ENCODE assay signal across 8 cellular contexts in the genomic region with DNA sequence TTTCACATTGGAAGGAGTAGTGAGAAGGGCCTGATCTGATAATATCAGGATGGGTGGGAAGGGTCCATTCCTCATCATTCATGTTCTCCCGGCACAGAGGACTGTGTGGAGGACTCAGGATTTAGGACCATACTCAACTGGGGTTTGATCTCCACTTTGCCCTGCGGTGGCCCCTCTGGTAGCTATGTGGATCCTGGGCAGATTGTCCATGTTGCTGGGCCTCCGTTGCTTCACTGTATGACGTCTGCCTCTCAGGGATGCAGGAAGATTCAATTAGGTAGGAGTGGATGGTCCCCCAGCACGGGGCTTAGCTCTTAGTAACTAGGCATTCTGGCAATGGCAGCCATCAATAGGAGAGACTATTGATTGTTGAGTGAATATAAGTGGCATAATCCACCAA. TPM values are rescaled to one million over a fixed set of nuclear protein-coding genes. Genes with fewer than 3 reads are reported as not detected.
DNase-seq lines count a peak whose midpoint lies in the region; ATAC-seq, FAIRE-seq and TF ChIP-seq lines count a peak whose summit lies in the region.

No MANE protein-coding gene starts in this region.

- TF ChIP-seq RAD21 in neural cell (conservative IDR thresholded peaks at IDR 0.05) = no peak

- H2AFZ ChIP-seq in Karpas-422 (ENCODE audit: low read length) = no peak overlapping the region
- no peak overlapping the region for H2AFZ ChIP-seq in neural cell (ENCODE audit: low read depth, low read length)

- peak overlapping the region; percentile 86 to 99 (median 96) for H3K4me3 ChIP-seq in BLaER1 treated with 17β-estradiol and CSF1 and Interleukin-3, amounts not matched to agents 10 nM and 100 nM
- H3K4me3 ChIP-seq in Karpas-422 (ENCODE audit: low read length) (peak overlapping the region; percentile 81), neural cell (ENCODE audit: low read length) (peak overlapping the region; percentile 84), pancreas (peak overlapping the region in 2 of 4 donors; percentile 67 to 87)

- DNase-seq in Karpas-422 (no peak), pancreas (no peak), NCI-H187 treated with DMSO at 0.1 percent for 48 hours (lab: John Stamatoyannopoulos, UW) (no peak), superior temporal gyrus (ENCODE audit: extremely low spot score) (no peak)

- ATAC-seq in pancreas (no peak), GM18517 (IDR thresholded peaks at IDR 0.05; ENCODE audit: unreplicated experiment) (no peak)

- H3K9ac ChIP-seq in BLaER1 treated with 17β-estradiol and CSF1 and Interleukin-3, amounts not matched to agents 10 nM and 100 nM = peak overlapping the region; percentile 95 to 99 (median 97); a peak in 21 of 22 replicates
- peak overlapping the region; percentile 91; the same call in 1 of the 2 replicates for H3K9ac ChIP-seq in Karpas-422 (ENCODE audit: low read length)
- peak overlapping the region; percentile 73 for H3K9ac ChIP-seq in neural cell (ENCODE audit: low read length)

- WGBS in pancreas, 2 donors = 90 to 96% methylated on average over 5 of the region's 5 CpGs

- H3K27me3 Mint-ChIP-seq in dendritic cell treated with granulocyte-macrophage colony-stimulating factor and Interleukin-4, amounts not matched to agents 40 ng/mL and 50 ng/mL, for 4 days = peaks cover 15% of the 10 kb centered on the region

- no peak for TF ChIP-seq EP300 in neural cell (conservative IDR thresholded peaks at IDR 0.05; ENCODE audit: poor library complexity, severe bottlenecking)

- peaks cover 68% of the 10 kb centered on the region for H3K79me2 ChIP-seq in Karpas-422 (ENCODE audit: low read length)
- peaks cover 7% of the 10 kb centered on the region for H3K79me2 ChIP-seq in neural cell (replicated peaks; ENCODE audit: insufficient read depth, low read length)

- H3K9me2 ChIP-seq in Karpas-422 (replicated peaks; ENCODE audit: insufficient read depth, low read length) (no peaks in the 10 kb centered on the region), neural cell (ENCODE audit: insufficient read depth, low read length) (no peaks in the 10 kb centered on the region)

- peak overlapping the region; percentile 90 for H3K4me3 Mint-ChIP-seq in dendritic cell treated with granulocyte-macrophage colony-stimulating factor and Interleukin-4, amounts not matched to agents 40 ng/mL and 50 ng/mL, for 4 days

- intact Hi-C loops in dendritic cell treated with granulocyte-macrophage colony-stimulating factor and Interleukin-4, amounts not matched to agents 40 ng/mL and 50 ng/mL, for 4 days (cut with micrococcal nuclease) = loop anchor here (5.0 to 10.0 kb wide), 5 partner anchors 199 to 374 kb away; a partner anchor contains a TSS
- intact Hi-C loops in pancreas (cut with DNase I) = loop anchor here in 1 of 3 donors (10.0 kb wide), 1 partner anchor 73 kb away; no protein-coding TSS in a partner anchor

- peak overlapping the region in 10 of 11 experiments; percentile 93 to 98 (median 96); a peak in 20 of 22 replicates for H3K27ac ChIP-seq in BLaER1 treated with 17β-estradiol and CSF1 and Interleukin-3, amounts not matched to agents 10 nM and 100 nM
- H3K27ac ChIP-seq in Karpas-422 (ENCODE audit: low read length) (peak overlapping the region; percentile 86; the same call in 1 of the 2 replicates), neural cell (ENCODE audit: low read length) (peak overlapping the region; percentile 27), pancreas (peak overlapping the region in 1 of 4 donors; percentile 87)

- H3K27ac Mint-ChIP-seq in dendritic cell treated with granulocyte-macrophage colony-stimulating factor and Interleukin-4, amounts not matched to agents 40 ng/mL and 50 ng/mL, for 4 days = peak overlapping the region; percentile 97

- H3K4me2 ChIP-seq in BLaER1 treated with 17β-estradiol and CSF1 and Interleukin-3, amounts not matched to agents 10 nM and 100 nM = peak overlapping the region; percentile 86 to 97 (median 93)
- H3K4me2 ChIP-seq in Karpas-422 (ENCODE audit: low read depth, low read length, poor library complexity, severe bottlenecking) (peak overlapping the region; percentile 91), neural cell (ENCODE audit: low read length) (peak overlapping the region; percentile 84)

- FAIRE-seq in pancreas (lab: Jason Lieb, UNC) = no peak

- peaks cover 59% of the 10 kb centered on the region for H3K36me3 Mint-ChIP-seq in dendritic cell treated with granulocyte-macrophage colony-stimulating factor and Interleukin-4, amounts not matched to agents 40 ng/mL and 50 ng/mL, for 4 days (ENCODE audit: low read depth)

- H3K9me3 Mint-ChIP-seq in dendritic cell treated with granulocyte-macrophage colony-stimulating factor and Interleukin-4, amounts not matched to agents 40 ng/mL and 50 ng/mL, for 4 days = no peaks in the 10 kb centered on the region

- peaks cover 33 to 58% (median 53%) of the 10 kb centered on the region in 11 experiments for H3K36me3 ChIP-seq in BLaER1 treated with 17β-estradiol and CSF1 and Interleukin-3, amounts not matched to agents 10 nM and 100 nM
- H3K36me3 ChIP-seq in Karpas-422 (ENCODE audit: insufficient read depth, low read length) = peaks cover 30% of the 10 kb centered on the region
- H3K36me3 ChIP-seq in neural cell (ENCODE audit: insufficient read depth, low read length) = no peaks in the 10 kb centered on the region
- peaks cover 0 to under 1% (median 0%) of the 10 kb centered on the region in 3 donors for H3K36me3 ChIP-seq in pancreas

- H3K27me3 ChIP-seq in BLaER1 treated with 17β-estradiol and CSF1 and Interleukin-3, amounts not matched to agents 10 nM and 100 nM = no peaks in the 10 kb centered on the region
- no peaks in the 10 kb centered on the region for H3K27me3 ChIP-seq in Karpas-422 (ENCODE audit: low read length)
- H3K27me3 ChIP-seq in neural cell (ENCODE audit: insufficient read depth, low read depth, low read length) = no peaks in the 10 kb centered on the region
- H3K27me3 ChIP-seq in pancreas = no peaks in the 10 kb centered on the region

- peaks cover 25 to 72% (median 61%) of the 10 kb centered on the region in 11 experiments; a peak in 21 of 22 replicates for H4K20me1 ChIP-seq in BLaER1 treated with 17β-estradiol and CSF1 and Interleukin-3, amounts not matched to agents 10 nM and 100 nM
- H4K20me1 ChIP-seq in Karpas-422 (ENCODE audit: insufficient read depth, low read depth, low read length) = no peaks in the 10 kb centered on the region
- no peaks in the 10 kb centered on the region for H4K20me1 ChIP-seq in neural cell (ENCODE audit: insufficient read depth)

- peaks cover 40 to 57% (median 49%) of the 10 kb centered on the region in 10 experiments for H3K4me1 ChIP-seq in BLaER1 treated with 17β-estradiol and CSF1 and Interleukin-3, amounts not matched to agents 10 nM and 100 nM
- H3K4me1 ChIP-seq in Karpas-422 (ENCODE audit: low read length) (peaks cover 42% of the 10 kb centered on the region), pancreas (no peaks in the 10 kb centered on the region)

- no peak for TF ChIP-seq CTCF in neural cell (IDR thresholded peaks at IDR 0.05; ENCODE audit: poor library complexity, severe bottlenecking)
- no peak for TF ChIP-seq CTCF in pancreas (IDR thresholded peaks at IDR 0.05)

- H3K4me1 Mint-ChIP-seq in dendritic cell treated with granulocyte-macrophage colony-stimulating factor and Interleukin-4, amounts not matched to agents 40 ng/mL and 50 ng/mL, for 4 days (ENCODE audit: low read depth) = peaks cover 47% of the 10 kb centered on the region

- H3K9me3 ChIP-seq in BLaER1 treated with 17β-estradiol and CSF1 and Interleukin-3, amounts not matched to agents 10 nM and 100 nM (replicated peaks in 1 of 11) = peaks cover 0 to 15% (median 2%) of the 10 kb centered on the region in 11 experiments; a peak in 8 of 22 replicates
- H3K9me3 ChIP-seq in Karpas-422 (ENCODE audit: low read length) (no peaks in the 10 kb centered on the region), neural cell (ENCODE audit: low read length) (no peaks in the 10 kb centered on the region), pancreas (no peaks in the 10 kb centered on the region)

- H3F3A ChIP-seq in neural cell (ENCODE audit: insufficient read depth, low read length, poor library complexity, severe bottlenecking) = no peaks in the 10 kb centered on the region

TF ChIP-seq in neural cell, 6 proteins besides CTCF, POLR2A, EP300 and RAD21:
- TF ChIP-seq, protein P1, sequence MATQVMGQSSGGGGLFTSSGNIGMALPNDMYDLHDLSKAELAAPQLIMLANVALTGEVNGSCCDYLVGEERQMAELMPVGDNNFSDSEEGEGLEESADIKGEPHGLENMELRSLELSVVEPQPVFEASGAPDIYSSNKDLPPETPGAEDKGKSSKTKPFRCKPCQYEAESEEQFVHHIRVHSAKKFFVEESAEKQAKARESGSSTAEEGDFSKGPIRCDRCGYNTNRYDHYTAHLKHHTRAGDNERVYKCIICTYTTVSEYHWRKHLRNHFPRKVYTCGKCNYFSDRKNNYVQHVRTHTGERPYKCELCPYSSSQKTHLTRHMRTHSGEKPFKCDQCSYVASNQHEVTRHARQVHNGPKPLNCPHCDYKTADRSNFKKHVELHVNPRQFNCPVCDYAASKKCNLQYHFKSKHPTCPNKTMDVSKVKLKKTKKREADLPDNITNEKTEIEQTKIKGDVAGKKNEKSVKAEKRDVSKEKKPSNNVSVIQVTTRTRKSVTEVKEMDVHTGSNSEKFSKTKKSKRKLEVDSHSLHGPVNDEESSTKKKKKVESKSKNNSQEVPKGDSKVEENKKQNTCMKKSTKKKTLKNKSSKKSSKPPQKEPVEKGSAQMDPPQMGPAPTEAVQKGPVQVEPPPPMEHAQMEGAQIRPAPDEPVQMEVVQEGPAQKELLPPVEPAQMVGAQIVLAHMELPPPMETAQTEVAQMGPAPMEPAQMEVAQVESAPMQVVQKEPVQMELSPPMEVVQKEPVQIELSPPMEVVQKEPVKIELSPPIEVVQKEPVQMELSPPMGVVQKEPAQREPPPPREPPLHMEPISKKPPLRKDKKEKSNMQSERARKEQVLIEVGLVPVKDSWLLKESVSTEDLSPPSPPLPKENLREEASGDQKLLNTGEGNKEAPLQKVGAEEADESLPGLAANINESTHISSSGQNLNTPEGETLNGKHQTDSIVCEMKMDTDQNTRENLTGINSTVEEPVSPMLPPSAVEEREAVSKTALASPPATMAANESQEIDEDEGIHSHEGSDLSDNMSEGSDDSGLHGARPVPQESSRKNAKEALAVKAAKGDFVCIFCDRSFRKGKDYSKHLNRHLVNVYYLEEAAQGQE (IDR thresholded peaks at IDR 0.05; ENCODE audit: borderline replicate concordance) = no peak
- TF ChIP-seq MXI1 (conservative IDR thresholded peaks at IDR 0.05; ENCODE audit: poor library complexity, severe bottlenecking) (no peak), TAF1 (IDR thresholded peaks at IDR 0.05; ENCODE audit: low read depth) (no peak), EZH2 (IDR thresholded peaks at IDR 0.05; ENCODE audit: borderline replicate concordance, insufficient read depth, low read length, poor library complexity, severe bottlenecking) (no peak), SMC3 (conservative IDR thresholded peaks at IDR 0.05; ENCODE audit: poor library complexity) (no peak), POLR2AphosphoS5 (IDR thresholded peaks at IDR 0.05) (no peak)

RNA-seq across cellular contexts. Expression of a gene that starts 2.3 kb away (rescaled TPM):
- 12.9 and 14.3 TPM in 2 replicates for total RNA-seq in Karpas-422 (2014; rRNA removed; shearing (Covaris generic); ENCODE audit: low replicate concordance)
- polyA plus RNA-seq in neural cell (10.4 and 11.6 TPM in 2 replicates), pancreas (10 to 100 TPM; 10.6 to 26.3 TPM)
- 19.9 and 20.0 TPM in 2 replicates for polyA minus RNA-seq in neural cell
- total RNA-seq in pancreas = 10 to 100 TPM; 11.6 to 30.0 (median 17.9) TPM
